In genomic region chr22:23180893-23181762, GRCh38 we compare ENCODE assay signal across 9 cellular contexts. TPM values are rescaled to one million over a fixed set of nuclear protein-coding genes. Genes with fewer than 3 reads are reported as not detected.
DNase-seq lines count a peak whose midpoint lies in the region; ATAC-seq and TF ChIP-seq lines count a peak whose summit lies in the region.
"Had no signal": no experiment of that assay in that cellular context is flagged by ENCODE, and none has a peak within 500 bp of the region (broad histone marks: within the 10 kb centered on the region; RNA-seq: fewer than 3 reads in every experiment).

No MANE protein-coding gene starts in this region.

- DNase-seq in GM13976 (ENCODE audit: low spot score) (peak; percentile 66), Peyer's patch (peak in 2 of 3 donors; percentile 30 to 65), choroid plexus epithelial cell (ENCODE audit: low read depth) (no peak), aorta (peak; percentile 62 to 83), SW 1271 (lab: John Stamatoyannopoulos, UW) (no peak), NCI-H2107 treated with DMSO at 0.1 percent for 48 hours (lab: John Stamatoyannopoulos, UW; ENCODE audit: unreplicated experiment) (no peak)

- no peak for TF ChIP-seq POLR2A in Peyer's patch (IDR thresholded peaks at IDR 0.05)

- H3K9ac ChIP-seq in mucosa of stomach (ENCODE audit: low read length) = peak overlapping the region; percentile 62

- WGBS in aorta, 2 donors = 16 to 17% methylated on average over 100 to 116 of the region's 116 CpGs

- H3K27me3 ChIP-seq in Peyer's patch (no peaks in the 10 kb centered on the region), mucosa of stomach (ENCODE audit: control insufficient read depth, insufficient read depth, low read length) (no peaks in the 10 kb centered on the region), aorta (ENCODE audit: control insufficient read depth in 1 of 2, insufficient read depth in 2 of 2, low read length in 1 of 2) (no peaks in the 10 kb centered on the region)

- H3K4me3 ChIP-seq in Peyer's patch (peak overlapping the region; percentile 60 to 90 (median 72)), choroid plexus epithelial cell (ENCODE audit: low read depth, low read length) (peak overlapping the region; percentile 77), mucosa of stomach (ENCODE audit: low read length) (peak overlapping the region; percentile 32), aorta (ENCODE audit: low read length in 2 of 2) (peak overlapping the region; percentile 61 to 68)

- H3K9me3 ChIP-seq in Peyer's patch (no peaks in the 10 kb centered on the region), mucosa of stomach (ENCODE audit: control insufficient read depth, low read length) (no peaks in the 10 kb centered on the region), aorta (ENCODE audit: control insufficient read depth, low read length) (no peaks in the 10 kb centered on the region)

- intact Hi-C loops in aorta (cut with DNase I) = loop anchor here in 1 of 2 donors (5.0 kb wide), 1 partner anchor 36 kb away; no protein-coding TSS in a partner anchor

- no peak for ATAC-seq in aorta (ENCODE audit: low FRiP score)
- no peak for ATAC-seq in HG03521 (IDR thresholded peaks at IDR 0.05; ENCODE audit: unreplicated experiment)

- H3K4me1 ChIP-seq in Peyer's patch = peaks cover 6 to 45% (median 23%) of the 10 kb centered on the region in 4 donors
- peaks cover 43% of the 10 kb centered on the region for H3K4me1 ChIP-seq in mucosa of stomach (ENCODE audit: control insufficient read depth, insufficient read depth, low read length)
- H3K4me1 ChIP-seq in aorta (ENCODE audit: control insufficient read depth in 1 of 2, insufficient read depth in 2 of 2, low read length in 2 of 2) = no peaks in the 10 kb centered on the region

- H3K36me3 ChIP-seq in Peyer's patch (no peaks in the 10 kb centered on the region), mucosa of stomach (ENCODE audit: control insufficient read depth, insufficient read depth, low read length) (no peaks in the 10 kb centered on the region), aorta (ENCODE audit: control insufficient read depth in 1 of 2, insufficient read depth in 2 of 2, low read length in 1 of 2) (no peaks in the 10 kb centered on the region)

- no peak for TF ChIP-seq CTCF in GM13976 (IDR thresholded peaks at IDR 0.05; ENCODE audit: borderline replicate concordance, control extremely low read depth, extremely low read depth, insufficient read depth, missing control alignments)
- no peak for TF ChIP-seq CTCF in Peyer's patch (IDR thresholded peaks at IDR 0.05)
- TF ChIP-seq CTCF in choroid plexus epithelial cell (conservative IDR thresholded peaks at IDR 0.05; ENCODE audit: low read depth, low read length) = no peak

- in situ Hi-C loops in GM13976 (cut with MboI; ENCODE audit: low sequenced_read_pairs, unreplicated experiment) = no loop called here

- H3K27ac ChIP-seq in Peyer's patch = peak overlapping the region in 2 of 4 donors; percentile 63 to 65
- peak overlapping the region in 1 of 2 donors; percentile 46 for H3K27ac ChIP-seq in aorta (ENCODE audit: low read depth in 1 of 2, low read length in 2 of 2)

RNA-seq across cellular contexts. Expression of gene BCR, which starts 0.8 kb away (rescaled TPM):
- total RNA-seq in Peyer's patch (10 to 100 TPM; 55.8 to 86.9 (median 66.1) TPM), aorta (100 to 1,000 TPM; 113 to 120 TPM)
- polyA plus RNA-seq in aorta = 10 to 100 TPM in 1 of 2 donors, 1 to 10 TPM in 1; 5.3 to 30.1 TPM

RNA-seq across cellular contexts. Expression of gene RAB36, which starts 35.9 kb away (rescaled TPM):
- total RNA-seq in Peyer's patch = 1 to 10 TPM in 3 of 4 donors, not detected in 1; 1.0 to 2.5 (median 1.7) TPM
- total RNA-seq in aorta = 1 to 10 TPM; 1.8 to 3.2 TPM
- 1 to 10 TPM; 1.0 to 2.1 TPM for polyA plus RNA-seq in aorta
- total RNA-seq: T-helper 2 cell treated with Interferon-gamma antibody and Interleukin-4, amounts not matched to agents 100 ng/mL and 5 ng/mL, for 36 hours had no signal

RNA-seq across cellular contexts. Expression of gene RSPH14, which starts 39.3 kb away (rescaled TPM):
- total RNA-seq in Peyer's patch = not detected
- 1 to 10 TPM in 1 of 2 donors, under 1 TPM in 1; 0.78 to 1.2 TPM for total RNA-seq in aorta
- not detected for polyA plus RNA-seq in aorta
- total RNA-seq: T-helper 2 cell treated with Interferon-gamma antibody and Interleukin-4, amounts not matched to agents 100 ng/mL and 5 ng/mL, for 36 hours had no signal

Comparison
In these comparisons a context has a peak if more than half of its experiments do, and no peak if none do; other contexts are left out.
1. DNase-seq: peak in GM13976 (single experiment), Peyer's patch (2 of 3) and aorta (2 of 2); none in choroid plexus epithelial cell (single experiment), SW 1271 (0 of 2) and NCI-H2107 treated with DMSO at 0.1 percent for 48 hours (single experiment).
2. Peak in every context shown above with its lines, with median percentiles within 50 percentile points of each other: H3K4me3 ChIP-seq.